In the genomic region with DNA sequence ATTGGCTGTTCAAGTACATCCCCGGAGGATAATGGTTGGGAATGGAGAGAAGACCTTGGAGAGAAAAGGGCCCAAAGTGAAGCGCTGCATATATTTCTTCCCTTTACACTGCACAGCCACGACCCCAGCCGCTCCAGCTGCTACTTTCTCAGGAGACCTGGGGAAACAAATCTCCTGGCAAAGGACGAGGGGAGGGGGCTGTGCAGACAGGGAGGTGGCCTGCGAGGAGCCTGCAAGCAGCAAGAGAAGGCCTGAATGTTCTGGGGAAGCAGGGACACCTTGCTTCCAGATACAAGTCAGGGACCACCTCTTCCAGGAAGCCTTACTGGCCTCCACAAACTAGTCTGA, we compare ENCODE assay signal across 1 cellular context.
A peak's percentile ranks its signal among the peaks of the same experiment; 100 is the strongest.
TF ChIP-seq lines count a peak whose summit lies in the region.

No MANE protein-coding gene starts in this region.

TF ChIP-seq in K562, 482 proteins besides CTCF, POLR2A, EP300 and RAD21:
- TF ChIP-seq RUNX1 (IDR thresholded peaks at IDR 0.05; ENCODE audit: low read depth) (no peak), MAFK (IDR thresholded peaks at IDR 0.05; ENCODE audit: low read length) (no peak), ZFP36 (IDR thresholded peaks at IDR 0.05; ENCODE audit: low read depth, low read length, partially characterized antibody) (peak; percentile 85)
